Comparison of ENCODE assay signal across 21 cellular contexts in genomic region chr1:116440731-116441130, GRCh38.
DNase-seq lines count a peak whose midpoint lies in the region; ATAC-seq, FAIRE-seq and TF ChIP-seq lines count a peak whose summit lies in the region.
"Had no signal": no experiment of that assay in that cellular context is flagged by ENCODE, and none has a peak within 500 bp of the region (broad histone marks: within the 10 kb centered on the region; RNA-seq: fewer than 3 reads in every experiment).

No MANE protein-coding gene starts in this region.

- no peaks in the 10 kb centered on the region for H3K9me1 ChIP-seq in endothelial cell of umbilical vein (replicated peaks; ENCODE audit: control insufficient read depth, extremely low read depth, insufficient read depth, low read length)

- H3K4me1 ChIP-seq in ascending aorta, result peaks cover 0 to 16% of the 10 kb centered on the region in 2 donors
- peaks cover 24% of the 10 kb centered on the region for H3K4me1 ChIP-seq in endothelial cell of umbilical vein (ENCODE audit: control insufficient read depth, extremely low read depth, insufficient read depth, low read length)
- H3K4me1 ChIP-seq in neuronal stem cell (ENCODE audit: control insufficient read depth in 2 of 2, insufficient read depth in 1 of 2, low read depth in 1 of 2, low read length in 2 of 2), result no peaks in the 10 kb centered on the region
- no peaks in the 10 kb centered on the region for H3K4me1 ChIP-seq in aorta (ENCODE audit: control insufficient read depth in 1 of 2, insufficient read depth in 2 of 2, low read length in 2 of 2)

- no peak for TF ChIP-seq POLR2A in endothelial cell of umbilical vein (IDR thresholded peaks at IDR 0.05; ENCODE audit: low read depth, low read length)

- H3K4me3 ChIP-seq in ascending aorta (no peak overlapping the region), endothelial cell of umbilical vein (replicated peaks in 1 of 3; ENCODE audit: insufficient read depth in 1 of 3, low read depth in 1 of 3, low read length in 3 of 3) (no peak overlapping the region), neuronal stem cell (ENCODE audit: low read length in 2 of 2) (no peak overlapping the region), aorta (ENCODE audit: low read length in 2 of 2) (no peak overlapping the region)
- H3K4me3 ChIP-seq: GM23248 had no signal

- no peak overlapping the region for H3K18ac ChIP-seq in neuronal stem cell (ENCODE audit: low read length)

- intact Hi-C loops in ascending aorta (cut with DNase I), result no loop called here
- intact Hi-C loops in endothelial cell of umbilical vein (cut with micrococcal nuclease), result loop anchor here (1.0 kb wide), 1 partner anchor 63 kb away; no protein-coding TSS in a partner anchor
- intact Hi-C loops in aorta (cut with DNase I), result no loop called here

- no peak for FAIRE-seq in endothelial cell of umbilical vein (lab: Jason Lieb, UNC)
- FAIRE-seq: GM12892, GM19239 had no signal

- no peak for TF ChIP-seq CTCF in ascending aorta (IDR thresholded peaks at IDR 0.05)
- no peak for TF ChIP-seq CTCF in endothelial cell of umbilical vein (IDR thresholded peaks at IDR 0.05; ENCODE audit: extremely low read depth in 1 of 2, insufficient read depth in 1 of 2, low read depth in 1 of 2, low read length in 2 of 2)
- no peak for TF ChIP-seq CTCF in GM13977 (IDR thresholded peaks at IDR 0.05; ENCODE audit: extremely low read depth, insufficient read depth, missing control alignments)
- TF ChIP-seq CTCF in GM10266 (IDR thresholded peaks at IDR 0.05; ENCODE audit: control insufficient read depth, insufficient read depth, low read depth, missing control alignments), result no peak

- dilution Hi-C loops in endothelial cell of umbilical vein (cut with MboI; ENCODE audit: extremely low pct_ligation_motif_present, low sequenced_read_pairs), result no loop called here

- H3K23ac ChIP-seq in neuronal stem cell (ENCODE audit: low read depth, low read length, poor library complexity), result peak overlapping the region; percentile 25

- BruUV-seq in endothelial cell of umbilical vein (replicated peaks; lab: Mats Ljungman, UMichigan), result no TSS peak

- H2BK5ac ChIP-seq in neuronal stem cell (ENCODE audit: low read length), result no peak overlapping the region

- H3K4me2 ChIP-seq in endothelial cell of umbilical vein (ENCODE audit: insufficient read depth, low read length) (peak overlapping the region; percentile 93), neuronal stem cell (ENCODE audit: insufficient read depth, low read length, poor library complexity, severe bottlenecking) (no peak overlapping the region)

- H2BK12ac ChIP-seq in neuronal stem cell (ENCODE audit: low read length), result no peak overlapping the region

- DNase-seq in ascending aorta (ENCODE audit: low spot score in 2 of 2) (no peak), endothelial cell of umbilical vein (ENCODE audit: low read depth, low spot score) (peak; percentile 6), neuronal stem cell (ENCODE audit: low spot score) (no peak), aorta (no peak), GM13977 (ENCODE audit: low spot score) (no peak), NCI-H526 treated with DMSO at 0.1 percent for 48 hours (lab: John Stamatoyannopoulos, UW) (no peak), GM10266 (ENCODE audit: extremely low spot score) (no peak)
- DNase-seq: C1 segment of cervical spinal cord; Calu3; CD4-positive, alpha-beta memory T cell; COR-L47; DMS53; DMS79 treated with DMSO at 0.1 percent for 48 hours; GF-D8; GM23248; H9; HFFc6 had no signal

- no peak overlapping the region for H2BK120ac ChIP-seq in neuronal stem cell (ENCODE audit: low read depth, low read length)

- H3K27me3 ChIP-seq in ascending aorta (no peaks in the 10 kb centered on the region), endothelial cell of umbilical vein (ENCODE audit: control insufficient read depth in 2 of 2, insufficient read depth in 2 of 2, low read length in 2 of 2) (no peaks in the 10 kb centered on the region), neuronal stem cell (ENCODE audit: control insufficient read depth in 3 of 3, insufficient read depth in 3 of 3, low read depth in 1 of 3, low read length in 3 of 3) (peaks cover 0 to 15% (median 0%) of the 10 kb centered on the region in 3 experiments), aorta (ENCODE audit: control insufficient read depth in 1 of 2, insufficient read depth in 2 of 2, low read length in 1 of 2) (no peaks in the 10 kb centered on the region)

- H3K9ac ChIP-seq in endothelial cell of umbilical vein (replicated peaks; ENCODE audit: extremely low read depth, insufficient read depth, low read length) (no peak overlapping the region), neuronal stem cell (ENCODE audit: low read depth, low read length, poor library complexity) (no peak overlapping the region)
- H3K9ac ChIP-seq: GM23248 had no signal

- H3K27ac ChIP-seq in ascending aorta, result peak overlapping the region; percentile 24 to 66
- peak overlapping the region; percentile 71 for H3K27ac ChIP-seq in endothelial cell of umbilical vein (ENCODE audit: insufficient read depth, low read depth, low read length)
- H3K27ac ChIP-seq in neuronal stem cell (replicated peaks; ENCODE audit: low read length), result no peak overlapping the region
- peak overlapping the region; percentile 44 to 55 for H3K27ac ChIP-seq in aorta (ENCODE audit: low read depth in 1 of 2, low read length in 2 of 2)
- H3K27ac ChIP-seq: GM23248 had no signal

- ATAC-seq in aorta (ENCODE audit: low FRiP score) (no peak), HG02763 (IDR thresholded peaks at IDR 0.05; ENCODE audit: unreplicated experiment) (no peak)
- ATAC-seq: HCT116 had no signal

- no peaks in the 10 kb centered on the region for H3K79me2 ChIP-seq in endothelial cell of umbilical vein (ENCODE audit: control insufficient read depth, insufficient read depth, low read length)

- in situ Hi-C loops in GM13977 (cut with MboI; ENCODE audit: low pct_unique_long_range_greater_than_20kb, low sequenced_read_pairs, unreplicated experiment), result no loop called here

- no peaks in the 10 kb centered on the region for H3K9me3 ChIP-seq in ascending aorta
- no peaks in the 10 kb centered on the region for H3K9me3 ChIP-seq in endothelial cell of umbilical vein (replicated peaks; ENCODE audit: control insufficient read depth, insufficient read depth, low read length)
- no peaks in the 10 kb centered on the region for H3K9me3 ChIP-seq in neuronal stem cell (replicated peaks in 1 of 2; ENCODE audit: control insufficient read depth in 2 of 2, insufficient read depth in 1 of 2, low read depth in 1 of 2, low read length in 2 of 2)
- H3K9me3 ChIP-seq in aorta (ENCODE audit: control insufficient read depth, low read length), result no peaks in the 10 kb centered on the region

- no peaks in the 10 kb centered on the region for H4K20me1 ChIP-seq in endothelial cell of umbilical vein (replicated peaks; ENCODE audit: control insufficient read depth, extremely low read depth, insufficient read depth, low read length)

- WGBS in neuronal stem cell (ENCODE audit: extremely low coverage in 2 of 2, insufficient read length in 2 of 2, insufficient replicate concordance in 1 of 2), 2 donors, result no CpG with 5 or more reads among the region's 4 CpGs
- 91 to 95% methylated on average over 4 of the region's 4 CpGs for WGBS in aorta, 2 donors

- H2AFZ ChIP-seq in endothelial cell of umbilical vein (ENCODE audit: low read depth, low read length) (peak overlapping the region; percentile 34), neuronal stem cell (ENCODE audit: low read length) (no peak overlapping the region)
- H2AFZ ChIP-seq: GM23248 had no signal

- H2AK5ac ChIP-seq in neuronal stem cell (ENCODE audit: low read depth, low read length), result no peak overlapping the region

- H3K4ac ChIP-seq in neuronal stem cell (ENCODE audit: low read length), result no peak overlapping the region

- H4K91ac ChIP-seq in neuronal stem cell (ENCODE audit: low read depth, low read length, poor library complexity), result no peak overlapping the region

- H4K8ac ChIP-seq in neuronal stem cell (ENCODE audit: low read depth, low read length), result no peak overlapping the region

- POLR2A ChIA-PET in endothelial cell of umbilical vein (lab: Charles Lee), result no interaction called here

- H3K36me3 ChIP-seq in ascending aorta, result no peaks in the 10 kb centered on the region
- H3K36me3 ChIP-seq in endothelial cell of umbilical vein (ENCODE audit: control insufficient read depth in 2 of 2, extremely low read depth in 1 of 2, insufficient read depth in 2 of 2, low read length in 2 of 2), result no peaks in the 10 kb centered on the region
- H3K36me3 ChIP-seq in neuronal stem cell (replicated peaks in 1 of 2; ENCODE audit: control insufficient read depth in 2 of 2, insufficient read depth in 2 of 2, low read length in 2 of 2), result no peaks in the 10 kb centered on the region
- H3K36me3 ChIP-seq in aorta (ENCODE audit: control insufficient read depth in 1 of 2, insufficient read depth in 2 of 2, low read length in 1 of 2), result no peaks in the 10 kb centered on the region

- no peaks in the 10 kb centered on the region for H3K79me1 ChIP-seq in neuronal stem cell (ENCODE audit: low read depth, low read length)

- H2BK15ac ChIP-seq in neuronal stem cell (ENCODE audit: low read length), result no peak overlapping the region

- CTCF ChIA-PET in endothelial cell of umbilical vein (lab: Charles Lee), result interaction anchor here (1.1 to 2.9 kb wide), 3 partner anchors 12 to 58 kb away, joined by 3 to 14 read pairs (median 4); no protein-coding TSS in a partner anchor

- H3K14ac ChIP-seq in neuronal stem cell (ENCODE audit: low read length), result no peak overlapping the region

TF ChIP-seq in endothelial cell of umbilical vein, 7 proteins besides CTCF, POLR2A, EP300 and RAD21:
- TF ChIP-seq MAX (IDR thresholded peaks at IDR 0.05; ENCODE audit: insufficient read depth, insufficient read length) (no peak), EZH2 (IDR thresholded peaks at IDR 0.05; ENCODE audit: borderline replicate concordance, low read depth, low read length, severe bottlenecking) (no peak), MYC (IDR thresholded peaks at IDR 0.05; ENCODE audit: low read depth, low read length) (no peak), GATA2 (IDR thresholded peaks at IDR 0.05; ENCODE audit: insufficient read depth, insufficient read length, low read depth, low read length) (no peak), FOS (IDR thresholded peaks at IDR 0.05; ENCODE audit: borderline replicate concordance, insufficient read depth, low read length) (no peak), POLR2AphosphoS5 (IDR thresholded peaks at IDR 0.05; ENCODE audit: insufficient read depth, low read depth, low read length) (no peak), JUN (IDR thresholded peaks at IDR 0.05; ENCODE audit: borderline replicate concordance, insufficient read depth, insufficient read length, low read depth) (no peak)
